Comparison of ENCODE assay signal across 1 cellular context in genomic region chr5:178537467-178538381, GRCh38.
TF ChIP-seq lines count a peak whose summit lies in the region.

No MANE protein-coding gene starts in this region.

TF ChIP-seq in H1, 55 proteins besides CTCF, POLR2A, EP300 and RAD21 (continued from another document):
- TF ChIP-seq USF2 (IDR thresholded peaks at IDR 0.05; ENCODE audit: low read length): no peak
